ENCODE assay signal across 18 cellular contexts in genomic region chr12:109962388-109962787, GRCh38. TPM values are rescaled to one million over a fixed set of nuclear protein-coding genes. Genes with fewer than 3 reads are reported as not detected.
A peak's percentile ranks its signal among the peaks of the same experiment; 100 is the strongest.
DNase-seq lines count a peak whose midpoint lies in the region; ATAC-seq and TF ChIP-seq lines count a peak whose summit lies in the region.
"Had no signal": no experiment of that assay in that cellular context is flagged by ENCODE, and none has a peak within 500 bp of the region (broad histone marks: within the 10 kb centered on the region; RNA-seq: fewer than 3 reads in every experiment).

No MANE protein-coding gene starts in this region.

- H3K23ac ChIP-seq in mesendoderm (ENCODE audit: low read length) = no peak overlapping the region

- H3K36me3 Mint-ChIP-seq in activated CD8-positive, alpha-beta T cell treated with anti-CD3 and anti-CD28 coated beads for 36 hours (ENCODE audit: low read depth) = peaks cover 38% of the 10 kb centered on the region
- peaks cover 53% of the 10 kb centered on the region for H3K36me3 Mint-ChIP-seq in activated CD8-positive, alpha-beta T cell treated with anti-CD3 and anti-CD28 coated beads, Interleukin-2, amount 10 ng/mL, durations not matched to agents 7 days and 5 days (ENCODE audit: low read depth)
- H3K36me3 Mint-ChIP-seq in CD14-positive monocyte = peaks cover 75 to 91% of the 10 kb centered on the region in 2 donors

- H3K4me2 ChIP-seq in mesendoderm (ENCODE audit: low read length) = no peak overlapping the region
- H3K4me2 ChIP-seq: neural progenitor cell had no signal

- no peaks in the 10 kb centered on the region for H3K4me1 ChIP-seq in mesendoderm (ENCODE audit: control insufficient read depth, low read depth, low read length)
- H3K4me1 ChIP-seq: body of pancreas, neural progenitor cell, uterus had no signal

- peaks cover 3% of the 10 kb centered on the region for H3K4me1 Mint-ChIP-seq in activated CD8-positive, alpha-beta T cell treated with anti-CD3 and anti-CD28 coated beads for 36 hours (ENCODE audit: low read depth)
- H3K4me1 Mint-ChIP-seq in activated CD8-positive, alpha-beta T cell treated with anti-CD3 and anti-CD28 coated beads, Interleukin-2, amount 10 ng/mL, durations not matched to agents 7 days and 5 days (ENCODE audit: low read depth) = peaks cover 5% of the 10 kb centered on the region
- peaks cover 1% of the 10 kb centered on the region for H3K4me1 Mint-ChIP-seq in CD14-positive monocyte
- H3K4me1 Mint-ChIP-seq: mesothelial cell of epicardium, neural progenitor cell had no signal

- no peak overlapping the region for H2BK15ac ChIP-seq in mesendoderm (replicated peaks; ENCODE audit: low read depth)

- H3K9me3 Mint-ChIP-seq in activated CD8-positive, alpha-beta T cell treated with anti-CD3 and anti-CD28 coated beads for 36 hours = no peaks in the 10 kb centered on the region
- H3K9me3 Mint-ChIP-seq in activated CD8-positive, alpha-beta T cell treated with anti-CD3 and anti-CD28 coated beads, Interleukin-2, amount 10 ng/mL, durations not matched to agents 7 days and 5 days (ENCODE audit: insufficient read depth) = no peaks in the 10 kb centered on the region
- no peaks in the 10 kb centered on the region for H3K9me3 Mint-ChIP-seq in CD14-positive monocyte
- H3K9me3 Mint-ChIP-seq: mesothelial cell of epicardium, neural progenitor cell had no signal

- H3K27me3 ChIP-seq in WERI-Rb-1 (ENCODE audit: insufficient read depth, low read depth, severe bottlenecking) (no peaks in the 10 kb centered on the region), mesendoderm (ENCODE audit: insufficient read depth, low read length, poor library complexity) (no peaks in the 10 kb centered on the region)
- H3K27me3 ChIP-seq: body of pancreas, heart left ventricle, neural progenitor cell, uterus had no signal

- H3K4ac ChIP-seq in mesendoderm (ENCODE audit: low read depth, low read length) = no peak overlapping the region

- H3K4me3 ChIP-seq in WERI-Rb-1 (ENCODE audit: low read depth, low read length) = no peak overlapping the region
- no peak overlapping the region for H3K4me3 ChIP-seq in mesendoderm (ENCODE audit: low read length)
- H3K4me3 ChIP-seq: body of pancreas, neural progenitor cell, uterus had no signal

- H3K27me3 Mint-ChIP-seq in activated CD8-positive, alpha-beta T cell treated with anti-CD3 and anti-CD28 coated beads for 36 hours = no peaks in the 10 kb centered on the region
- H3K27me3 Mint-ChIP-seq in activated CD8-positive, alpha-beta T cell treated with anti-CD3 and anti-CD28 coated beads, Interleukin-2, amount 10 ng/mL, durations not matched to agents 7 days and 5 days (ENCODE audit: low read depth) = no peaks in the 10 kb centered on the region
- H3K27me3 Mint-ChIP-seq in CD14-positive monocyte (ENCODE audit: low read depth in 3 of 3) = peaks cover 0 to 2% (median 0%) of the 10 kb centered on the region in 3 donors

- ATAC-seq in activated CD8-positive, alpha-beta T cell treated with anti-CD3 and anti-CD28 coated beads for 36 hours = peak; percentile 34
- ATAC-seq in activated CD8-positive, alpha-beta T cell treated with anti-CD3 and anti-CD28 coated beads, Interleukin-2, amount 10 ng/mL, durations not matched to agents 7 days and 5 days = no peak
- ATAC-seq in HG03045 (IDR thresholded peaks at IDR 0.05; ENCODE audit: unreplicated experiment) = no peak
- ATAC-seq: body of pancreas had no signal

- intact Hi-C loops in activated CD8-positive, alpha-beta T cell treated with anti-CD3 and anti-CD28 coated beads for 36 hours (cut with micrococcal nuclease) = no loop called here
- intact Hi-C loops in CD14-positive monocyte (cut with micrococcal nuclease) = no loop called here

- no peak overlapping the region; the same call in 1 of the 2 replicates for H3K27ac ChIP-seq in WERI-Rb-1
- no peak overlapping the region for H3K27ac ChIP-seq in mesendoderm (ENCODE audit: low read depth, low read length)
- H3K27ac ChIP-seq: body of pancreas, neural progenitor cell, uterus had no signal

- H3K4me3 Mint-ChIP-seq in activated CD8-positive, alpha-beta T cell treated with anti-CD3 and anti-CD28 coated beads for 36 hours = no peak overlapping the region
- H3K4me3 Mint-ChIP-seq in activated CD8-positive, alpha-beta T cell treated with anti-CD3 and anti-CD28 coated beads, Interleukin-2, amount 10 ng/mL, durations not matched to agents 7 days and 5 days = no peak overlapping the region
- H3K4me3 Mint-ChIP-seq in CD14-positive monocyte = no peak overlapping the region
- H3K4me3 Mint-ChIP-seq: mesothelial cell of epicardium, neural progenitor cell had no signal

- no peak overlapping the region for H3K9ac ChIP-seq in mesendoderm (ENCODE audit: low read length)
- H3K9ac ChIP-seq: neural progenitor cell had no signal

- no peak overlapping the region for H3K18ac ChIP-seq in mesendoderm (ENCODE audit: low read length)

- H4K5ac ChIP-seq in mesendoderm (ENCODE audit: low read length) = no peak overlapping the region

- CTCF ChIA-PET in activated CD8-positive, alpha-beta T cell treated with anti-CD3 and anti-CD28 coated beads for 36 hours (lab: Charles Lee) = no interaction called here
- CTCF ChIA-PET in activated CD8-positive, alpha-beta T cell treated with anti-CD3 and anti-CD28 coated beads, Interleukin-2, amount 10 ng/mL, durations not matched to agents 7 days and 5 days (lab: Charles Lee) = interaction anchor here (1.2 kb wide), 1 partner anchor 9 kb away, joined by 3 read pairs; no protein-coding TSS in a partner anchor

- no peak for DNase-seq in activated CD8-positive, alpha-beta T cell treated with anti-CD3 and anti-CD28 coated beads for 36 hours
- no peak for DNase-seq in activated CD8-positive, alpha-beta T cell treated with anti-CD3 and anti-CD28 coated beads, Interleukin-2, amount 10 ng/mL, durations not matched to agents 7 days and 5 days
- DNase-seq in HT1080 (ENCODE audit: low read depth) = peak; percentile 36
- peak; percentile 62 for DNase-seq in WERI-Rb-1
- DNase-seq in mesendoderm = peak; percentile 55
- DNase-seq in CD14-positive monocyte (ENCODE audit: low spot score) = no peak
- DNase-seq in GM13976 (ENCODE audit: low spot score) = no peak
- DNase-seq: activated CD8-positive, alpha-beta memory T cell treated with anti-CD3 and anti-CD28 coated beads for 24 hours; activated gamma-delta T cell treated with Interleukin-2 at 50 U/mL for 16 hours; body of pancreas; erythroblast; heart left ventricle; Kasumi-1; NCI-H1105 treated with DMSO at 0.1 percent for 48 hours; uterus had no signal

- H4K8ac ChIP-seq in mesendoderm (ENCODE audit: low read depth, low read length) = no peak overlapping the region

- H2BK5ac ChIP-seq in mesendoderm (ENCODE audit: low read length) = no peak overlapping the region

- no peak overlapping the region for H3K27ac Mint-ChIP-seq in activated CD8-positive, alpha-beta T cell treated with anti-CD3 and anti-CD28 coated beads for 36 hours
- H3K27ac Mint-ChIP-seq in activated CD8-positive, alpha-beta T cell treated with anti-CD3 and anti-CD28 coated beads, Interleukin-2, amount 10 ng/mL, durations not matched to agents 7 days and 5 days = no peak overlapping the region
- H3K27ac Mint-ChIP-seq in CD14-positive monocyte = no peak overlapping the region
- H3K27ac Mint-ChIP-seq: mesothelial cell of epicardium, neural progenitor cell had no signal

- no peaks in the 10 kb centered on the region for H3K79me1 ChIP-seq in mesendoderm (ENCODE audit: low read length)

- TF ChIP-seq CTCF in activated CD8-positive, alpha-beta T cell treated with anti-CD3 and anti-CD28 coated beads for 36 hours (IDR thresholded peaks at IDR 0.05) = no peak
- TF ChIP-seq CTCF in WERI-Rb-1 (IDR thresholded peaks at IDR 0.05; ENCODE audit: low read depth, low read length) = no peak
- no peak for TF ChIP-seq CTCF in CD14-positive monocyte (IDR thresholded peaks at IDR 0.05)
- TF ChIP-seq CTCF in GM13976 (IDR thresholded peaks at IDR 0.05; ENCODE audit: borderline replicate concordance, control extremely low read depth, extremely low read depth, insufficient read depth, missing control alignments) = no peak

- no peak overlapping the region for H2BK120ac ChIP-seq in mesendoderm (ENCODE audit: low read depth, low read length)

- POLR2A ChIA-PET in activated CD8-positive, alpha-beta T cell treated with anti-CD3 and anti-CD28 coated beads for 36 hours (lab: Charles Lee) = no interaction called here
- POLR2A ChIA-PET in activated CD8-positive, alpha-beta T cell treated with anti-CD3 and anti-CD28 coated beads, Interleukin-2, amount 10 ng/mL, durations not matched to agents 7 days and 5 days (lab: Charles Lee) = no interaction called here

- in situ Hi-C loops in GM13976 (cut with MboI; ENCODE audit: low sequenced_read_pairs, unreplicated experiment) = no loop called here

- no peaks in the 10 kb centered on the region for H3K9me3 ChIP-seq in WERI-Rb-1 (ENCODE audit: severe bottlenecking)
- H3K9me3 ChIP-seq: body of pancreas, heart left ventricle, uterus had no signal

- H3K36me3 ChIP-seq in WERI-Rb-1 (peaks cover 56% of the 10 kb centered on the region), mesendoderm (ENCODE audit: control insufficient read depth, insufficient read depth, low read length) (peaks cover 4% of the 10 kb centered on the region)
- H3K36me3 ChIP-seq: neural progenitor cell, uterus had no signal

- no CpG with 5 or more reads among the region's 3 CpGs for WGBS in mesendoderm (ENCODE audit: extremely low coverage, insufficient coverage, low lambda C conversion rate)

- no peak overlapping the region for H3K56ac ChIP-seq in mesendoderm (ENCODE audit: low read length)

- H2AK5ac ChIP-seq in mesendoderm (ENCODE audit: low read length) = no peak overlapping the region

- H3K79me2 ChIP-seq in mesendoderm (ENCODE audit: control insufficient read depth, insufficient read depth, low read length) = no peaks in the 10 kb centered on the region

RNA-seq across cellular contexts. Expression of gene GIT2, which starts 33.8 kb away (rescaled TPM):
- 10 to 100 TPM; 49.2 to 49.6 TPM for total RNA-seq in activated CD8-positive, alpha-beta T cell treated with anti-CD3 and anti-CD28 coated beads for 36 hours
- total RNA-seq in activated CD8-positive, alpha-beta T cell treated with anti-CD3 and anti-CD28 coated beads, Interleukin-2, amount 10 ng/mL, durations not matched to agents 7 days and 5 days = 10 to 100 TPM; 86.6 to 87.7 TPM
- total RNA-seq in HT1080 (2014; rRNA removed; shearing (Covaris generic)) = 19.7 and 25.0 TPM in 2 replicates
- polyA plus RNA-seq in HT1080 (2015; cell fraction: cytosol; rRNA removed) = 15.8 and 21.3 TPM in 2 replicates
- polyA plus RNA-seq in HT1080 (2015; cell fraction: nucleus; rRNA removed) = 47.2 and 49.7 TPM in 2 replicates
- polyA plus RNA-seq in mesendoderm (2013, experiment 1 of 2) = 11.5 TPM
- polyA plus RNA-seq in mesendoderm (2013, experiment 2 of 2) = 11.8 TPM
- 10 to 100 TPM; 75.8 to 98.8 TPM for polyA plus RNA-seq in CD14-positive monocyte

RNA-seq across cellular contexts. Expression of gene ANKRD13A, which starts 36.8 kb away (rescaled TPM):
- 10 to 100 TPM; 33.4 to 37.5 TPM for total RNA-seq in activated CD8-positive, alpha-beta T cell treated with anti-CD3 and anti-CD28 coated beads for 36 hours
- 10 to 100 TPM; 76.0 to 78.1 TPM for total RNA-seq in activated CD8-positive, alpha-beta T cell treated with anti-CD3 and anti-CD28 coated beads, Interleukin-2, amount 10 ng/mL, durations not matched to agents 7 days and 5 days
- 36.4 and 40.6 TPM in 2 replicates for total RNA-seq in HT1080 (2014; rRNA removed; shearing (Covaris generic))
- polyA plus RNA-seq in HT1080 (2015; cell fraction: cytosol; rRNA removed) = 33.6 and 35.0 TPM in 2 replicates
- 61.4 and 63.0 TPM in 2 replicates for polyA plus RNA-seq in HT1080 (2015; cell fraction: nucleus; rRNA removed)
- polyA plus RNA-seq in mesendoderm (2013, experiment 1 of 2) = 13.3 TPM
- polyA plus RNA-seq in mesendoderm (2013, experiment 2 of 2) = 13.3 TPM
- polyA plus RNA-seq in CD14-positive monocyte = 10 to 100 TPM; 42.8 to 46.8 TPM

Comparison
In these comparisons a context has a peak if more than half of its experiments do, and no peak if none do; other contexts are left out.
1. DNase-seq: peak in HT1080 (single experiment), WERI-Rb-1 (single experiment) and mesendoderm (single experiment); none in activated CD8-positive, alpha-beta T cell treated with anti-CD3 and anti-CD28 coated beads for 36 hours (single experiment), activated CD8-positive, alpha-beta T cell treated with anti-CD3 and anti-CD28 coated beads, Interleukin-2, amount 10 ng/mL, durations not matched to agents 7 days and 5 days (single experiment), CD14-positive monocyte (single experiment) and GM13976 (single experiment).